ENCODE assay signal across 20 cellular contexts in genomic region chr4:182717788-182718583, GRCh38.
DNase-seq lines count a peak whose midpoint lies in the region; ATAC-seq and TF ChIP-seq lines count a peak whose summit lies in the region.
"Had no signal": no experiment of that assay in that cellular context is flagged by ENCODE, and none has a peak within 500 bp of the region (broad histone marks: within the 10 kb centered on the region; RNA-seq: fewer than 3 reads in every experiment).

No MANE protein-coding gene starts in this region.

- intact Hi-C loops in sciatic nerve (cut with DNase I) (no loop called here), natural killer cell (cut with micrococcal nuclease) (no loop called here)

- no peak for TF ChIP-seq CTCF in natural killer cell (IDR thresholded peaks at IDR 0.05)

- H3K4me3 ChIP-seq in H7 (ENCODE audit: insufficient read depth, low read depth, low read length): no peak overlapping the region
- H3K4me3 ChIP-seq: body of pancreas, GM23248, prostate gland had no signal

- peaks cover 0 to 2% of the 10 kb centered on the region in 2 donors for H3K27me3 Mint-ChIP-seq in natural killer cell (ENCODE audit: low read depth in 2 of 2)

- ATAC-seq in GM18502 (IDR thresholded peaks at IDR 0.05; ENCODE audit: poor library complexity, unreplicated experiment): peak; percentile 61
- ATAC-seq in GM21515 (IDR thresholded peaks at IDR 0.05; ENCODE audit: unreplicated experiment): peak; percentile 86
- ATAC-seq in HG02885 (IDR thresholded peaks at IDR 0.05; ENCODE audit: poor library complexity, unreplicated experiment): peak; percentile 82
- ATAC-seq in HG03520 (IDR thresholded peaks at IDR 0.05; ENCODE audit: unreplicated experiment): peak; percentile 78
- ATAC-seq in sciatic nerve: no peak
- no peak for ATAC-seq in natural killer cell
- ATAC-seq: body of pancreas had no signal

- no peaks in the 10 kb centered on the region for H3K9me3 Mint-ChIP-seq in natural killer cell
- H3K9me3 Mint-ChIP-seq: activated naive CD4-positive, alpha-beta T cell treated with anti-CD3 and anti-CD28 coated beads for 36 hours had no signal

- DNase-seq in sciatic nerve (ENCODE audit: low spot score) (no peak), H7 (no peak), natural killer cell (no peak), NK-92 (lab: John Stamatoyannopoulos, UW; ENCODE audit: unreplicated experiment) (no peak)
- DNase-seq: activated CD8-positive, alpha-beta memory T cell treated with anti-CD3 and anti-CD28 coated beads, Interleukin-2, amount 50 U/mL, for 4 hours; activated naive CD4-positive, alpha-beta T cell treated with anti-CD3 and anti-CD28 coated beads for 36 hours; body of pancreas; Caco-2; dermis blood vessel endothelial cell; GDM1; GM23248; hippocampal formation; NCI-H1694 treated with DMSO at 0.1 percent for 48 hours; NCI-H526 treated with DMSO at 0.1 percent for 48 hours; RPMI8226 had no signal

- no peaks in the 10 kb centered on the region for H3K36me3 Mint-ChIP-seq in natural killer cell

- no peaks in the 10 kb centered on the region; the same call in 1 of the 2 replicates for H3K36me3 ChIP-seq in H7 (replicated peaks; ENCODE audit: control insufficient read depth, insufficient read depth, low read length)
- H3K36me3 ChIP-seq: prostate gland had no signal

- no peaks in the 10 kb centered on the region for H3K27me3 ChIP-seq in H7 (ENCODE audit: control insufficient read depth, insufficient read depth, low read length)
- H3K27me3 ChIP-seq: body of pancreas had no signal

- H3K4me1 Mint-ChIP-seq in natural killer cell: no peaks in the 10 kb centered on the region

- H3K4me3 Mint-ChIP-seq in natural killer cell: no peak overlapping the region
- H3K4me3 Mint-ChIP-seq: activated naive CD4-positive, alpha-beta T cell treated with anti-CD3 and anti-CD28 coated beads for 36 hours had no signal

- no peak overlapping the region for H3K27ac Mint-ChIP-seq in natural killer cell
- H3K27ac Mint-ChIP-seq: activated naive CD4-positive, alpha-beta T cell treated with anti-CD3 and anti-CD28 coated beads for 36 hours had no signal

Comparison
In these comparisons a context has a peak if more than half of its experiments do, and no peak if none do; other contexts are left out.
1. ATAC-seq: peak in GM18502 (single experiment), GM21515 (single experiment), HG02885 (single experiment) and HG03520 (single experiment); none in sciatic nerve (single experiment) and natural killer cell (0 of 3).